Comparison of ENCODE assay signal across 2 cellular contexts in genomic region chr1:1241588-1242229, GRCh38.
TF ChIP-seq lines count a peak whose summit lies in the region.

No MANE protein-coding gene starts in this region.

TF ChIP-seq in HEK293, 187 proteins besides CTCF, POLR2A, EP300 and RAD21:
- TF ChIP-seq ZFP37 (tag by site-specific recombination; IDR thresholded peaks at IDR 0.05) (no peak), GLIS2 (tag by site-specific recombination; IDR thresholded peaks at IDR 0.05) (peak; percentile 22; the same call in 1 of the 2 replicates), BCL11B (tag by site-specific recombination; IDR thresholded peaks at IDR 0.05; ENCODE audit: low read depth) (0 out of 2 replicates have a peak, but pooled peaks have one; percentile 57), ZFP3 (tag by site-specific recombination; IDR thresholded peaks at IDR 0.05; ENCODE audit: low read depth) (no peak), ZNF768 (tag by site-specific recombination; IDR thresholded peaks at IDR 0.05) (no peak), REPIN1 (tag by site-specific recombination; IDR thresholded peaks at IDR 0.05; ENCODE audit: low read depth) (no peak), ZFP69B (tag by site-specific recombination; IDR thresholded peaks at IDR 0.05) (peak; percentile 67; the same call in 1 of the 2 replicates)

TF ChIP-seq in HepG2, 621 proteins besides CTCF, POLR2A, EP300 and RAD21:
- no peak for TF ChIP-seq ZNF224 (CRISPR knock-in tag; IDR thresholded peaks at IDR 0.05)
- TF ChIP-seq FOXO4 (CRISPR knock-in tag; conservative IDR thresholded peaks at IDR 0.05): 0 out of 2 replicates have a peak, but pooled peaks have one; percentile 7
- TF ChIP-seq SRSF1 (optimal IDR thresholded peaks at IDR 0.05; ENCODE audit: low read depth, low read length): peak; percentile 19
- TF ChIP-seq ZNF318 (CRISPR knock-in tag; IDR thresholded peaks at IDR 0.05): no peak
- TF ChIP-seq ZNF292 (CRISPR knock-in tag; IDR thresholded peaks at IDR 0.05; ENCODE audit: borderline replicate concordance, low read depth): no peak
- no peak for TF ChIP-seq ZNF614 (CRISPR knock-in tag; IDR thresholded peaks at IDR 0.05; ENCODE audit: borderline replicate concordance)
- TF ChIP-seq CREB3 (CRISPR knock-in tag; IDR thresholded peaks at IDR 0.05): no peak
- TF ChIP-seq PAXIP1 (CRISPR knock-in tag; conservative IDR thresholded peaks at IDR 0.05): no peak
- no peak for TF ChIP-seq PLRG1 (conservative IDR thresholded peaks at IDR 0.05)
- TF ChIP-seq ZNF749 (CRISPR knock-in tag; IDR thresholded peaks at IDR 0.05; ENCODE audit: borderline replicate concordance): no peak
- no peak for TF ChIP-seq KAT8 (CRISPR knock-in tag; IDR thresholded peaks at IDR 0.05)
- no peak for TF ChIP-seq ZNF350 (CRISPR knock-in tag; IDR thresholded peaks at IDR 0.05; ENCODE audit: borderline replicate concordance, low read depth)
- TF ChIP-seq ZNF580 (CRISPR knock-in tag; IDR thresholded peaks at IDR 0.05; ENCODE audit: borderline replicate concordance, low read depth): no peak
- TF ChIP-seq ZNF740 (CRISPR knock-in tag; IDR thresholded peaks at IDR 0.05): no peak
- TF ChIP-seq BCL6 (CRISPR knock-in tag; IDR thresholded peaks at IDR 0.05): no peak
- no peak for TF ChIP-seq KAT7 (CRISPR knock-in tag; IDR thresholded peaks at IDR 0.05; ENCODE audit: borderline replicate concordance)
